In the genomic region with DNA sequence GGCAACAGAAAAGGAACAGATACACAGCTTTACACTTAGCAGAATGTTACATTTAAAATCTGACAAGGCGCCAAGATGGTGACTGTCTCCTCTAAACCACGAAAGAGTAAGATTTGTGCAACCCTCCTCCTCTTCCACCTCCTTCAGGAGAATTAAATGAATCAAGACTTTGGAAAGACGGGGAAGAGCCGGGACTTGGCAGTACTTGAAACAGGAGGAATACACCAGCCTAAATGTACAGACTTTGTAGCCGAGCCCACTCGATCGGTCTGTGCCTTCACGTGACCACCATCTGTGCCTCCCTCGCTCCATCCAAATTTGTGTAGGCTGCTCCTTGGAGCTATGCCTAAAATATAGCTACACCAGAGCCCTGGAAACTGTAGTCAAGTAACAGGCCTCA, we compare ENCODE assay signal across 18 cellular contexts. TPM values are rescaled to one million over a fixed set of nuclear protein-coding genes. Genes with fewer than 3 reads are reported as not detected.
DNase-seq lines count a peak whose midpoint lies in the region; ATAC-seq and TF ChIP-seq lines count a peak whose summit lies in the region.
"Had no signal": no experiment of that assay in that cellular context is flagged by ENCODE, and none has a peak within 500 bp of the region (broad histone marks: within the 10 kb centered on the region; RNA-seq: fewer than 3 reads in every experiment).

No MANE protein-coding gene starts in this region.

- H3K27me3 ChIP-seq in BE2C, result no peaks in the 10 kb centered on the region
- H3K27me3 ChIP-seq: Peyer's patch had no signal

- DNase-seq in Daoy (ENCODE audit: low read depth) (peak; percentile 32), NCI-H446 treated with DMSO at 0.1 percent for 48 hours (lab: John Stamatoyannopoulos, UW) (peak; percentile 94), cerebellar cortex (ENCODE audit: low spot score) (peak; percentile 93), middle frontal gyrus (ENCODE audit: extremely low spot score, low spot score) (peak; percentile 18), BE2C (no peak), AML-193 (lab: John Stamatoyannopoulos, UW) (no peak), NCI-H774 (lab: John Stamatoyannopoulos, UW) (no peak)
- DNase-seq: activated CD4-positive, alpha-beta T cell treated with anti-CD3 and anti-CD28 coated beads, Interleukin-2, amount 50 U/mL, for 4 hours; activated T-cell treated with anti-CD3 and anti-CD28 coated beads, Interleukin-2, amount 50 U/mL, for 24 hours; DMS79; Kasumi-1; naive B cell; NCI-H1436 treated with DMSO at 0.1 percent for 48 hours; NCI-H526; Peyer's patch had no signal

- no peak overlapping the region for H3K4me3 ChIP-seq in BE2C (ENCODE audit: low read depth, low read length)
- H3K4me3 ChIP-seq: coronary artery, Peyer's patch had no signal

- H3K9me3 ChIP-seq in BE2C, result no peaks in the 10 kb centered on the region
- H3K9me3 ChIP-seq: Peyer's patch had no signal

- no peak for TF ChIP-seq CTCF in BE2C (IDR thresholded peaks at IDR 0.05; ENCODE audit: low read depth, low read length)

- no peaks in the 10 kb centered on the region for H3K36me3 ChIP-seq in BE2C
- H3K36me3 ChIP-seq: Peyer's patch had no signal

- H3K4me1 ChIP-seq in BE2C, result no peaks in the 10 kb centered on the region
- H3K4me1 ChIP-seq: Peyer's patch had no signal

- ATAC-seq in HG03280 (IDR thresholded peaks at IDR 0.05; ENCODE audit: unreplicated experiment), result no peak
- ATAC-seq: esophagus mucosa had no signal

RNA-seq across cellular contexts. Expression of a gene that starts 38.2 kb away (rescaled TPM):
- 6.0 and 7.3 TPM in 2 replicates for total RNA-seq in Daoy (2014; rRNA removed; shearing (Covaris generic))
- polyA plus RNA-seq in BE2C (2012; ENCODE audit: insufficient read depth, insufficient read length, low read depth), result 2.6 TPM

Comparison
In these comparisons a context has a peak if more than half of its experiments do, and no peak if none do; other contexts are left out.
1. DNase-seq: peak in Daoy (single experiment), NCI-H446 treated with DMSO at 0.1 percent for 48 hours (single experiment), cerebellar cortex (single experiment) and middle frontal gyrus (single experiment); none in BE2C (single experiment), AML-193 (0 of 2) and NCI-H774 (single experiment).